16 cellular contexts compared by ENCODE assay signal in genomic region chr3:197468866-197469382, GRCh38.
A peak's percentile ranks its signal among the peaks of the same experiment; 100 is the strongest.
DNase-seq lines count a peak whose midpoint lies in the region; ATAC-seq and TF ChIP-seq lines count a peak whose summit lies in the region.
"Had no signal": no experiment of that assay in that cellular context is flagged by ENCODE, and none has a peak within 500 bp of the region (broad histone marks: within the 10 kb centered on the region; RNA-seq: fewer than 3 reads in every experiment).

No MANE protein-coding gene starts in this region.

- no peak overlapping the region for H2BK15ac ChIP-seq in mesenchymal stem cell (ENCODE audit: low read depth, poor library complexity, severe bottlenecking)

- H3K9me3 ChIP-seq in breast epithelium (no peaks in the 10 kb centered on the region), endodermal cell (ENCODE audit: control insufficient read depth, low read length) (no peaks in the 10 kb centered on the region), mesenchymal stem cell (ENCODE audit: control insufficient read depth, low read length) (no peaks in the 10 kb centered on the region)
- H3K9me3 ChIP-seq: thoracic aorta had no signal

- H2AFZ ChIP-seq in mesenchymal stem cell (ENCODE audit: low read depth, low read length) = no peak overlapping the region
- H2AFZ ChIP-seq: PC-9 had no signal

- no peaks in the 10 kb centered on the region for H3K36me3 ChIP-seq in breast epithelium
- H3K36me3 ChIP-seq in endodermal cell (ENCODE audit: control insufficient read depth, insufficient read depth, low read length) = no peaks in the 10 kb centered on the region
- H3K36me3 ChIP-seq in mesenchymal stem cell (ENCODE audit: control insufficient read depth in 1 of 2, insufficient read depth in 2 of 2, low read depth in 1 of 2, low read length in 2 of 2) = no peaks in the 10 kb centered on the region
- H3K36me3 ChIP-seq: thoracic aorta had no signal

- peak overlapping the region in 1 of 2 experiments; percentile 31 for H3K14ac ChIP-seq in mesenchymal stem cell (ENCODE audit: low read length in 2 of 2)

- WGBS in endodermal cell (ENCODE audit: insufficient coverage in 1 of 2, insufficient read length in 1 of 2), 2 experiments = 88% methylated on average over 5 of the region's 5 CpGs
- 78% methylated on average over 4 of the region's 5 CpGs for WGBS in mesenchymal stem cell

- H3K23ac ChIP-seq in mesenchymal stem cell (ENCODE audit: low read length in 2 of 2) = no peak overlapping the region

- H4K91ac ChIP-seq in mesenchymal stem cell (ENCODE audit: low read length) = peak overlapping the region; percentile 0

- no TSS peak for BruUV-seq in MCF 10A (replicated peaks; lab: Mats Ljungman, UMichigan)

- TF ChIP-seq POLR2A in breast epithelium (IDR thresholded peaks at IDR 0.05) = no peak

- H3K4me2 ChIP-seq in mesenchymal stem cell (ENCODE audit: low read length, poor library complexity, severe bottlenecking) = no peak overlapping the region
- H3K4me2 ChIP-seq: PC-9 had no signal

- H3K27me3 ChIP-seq in breast epithelium (no peaks in the 10 kb centered on the region), endodermal cell (ENCODE audit: control insufficient read depth, insufficient read depth, low read length, poor library complexity, severe bottlenecking) (no peaks in the 10 kb centered on the region), mesenchymal stem cell (ENCODE audit: control insufficient read depth in 1 of 2, insufficient read depth in 1 of 2, low read length in 2 of 2) (peaks cover 0 to 15% of the 10 kb centered on the region in 2 experiments)

- H3K27ac ChIP-seq in breast epithelium (peak overlapping the region in 1 of 2 donors; percentile 7), endodermal cell (ENCODE audit: low read depth, low read length) (no peak overlapping the region), mesenchymal stem cell (ENCODE audit: low read length, poor library complexity, severe bottlenecking) (peak overlapping the region; percentile 13)
- H3K27ac ChIP-seq: epithelial cell of prostate, PC-9, thoracic aorta had no signal

- peak overlapping the region; percentile 66 to 78 for H2BK12ac ChIP-seq in mesenchymal stem cell (ENCODE audit: low read length in 2 of 2)

- H4K8ac ChIP-seq in mesenchymal stem cell (ENCODE audit: low read length) = peak overlapping the region; percentile 1

- H3K4ac ChIP-seq in mesenchymal stem cell (ENCODE audit: low read depth in 1 of 2, low read length in 2 of 2) = peak overlapping the region in 1 of 2 experiments; percentile 17

- H3K9ac ChIP-seq in endodermal cell (ENCODE audit: extremely low read depth, low read length, poor library complexity, severe bottlenecking) = no peak overlapping the region
- no peak overlapping the region for H3K9ac ChIP-seq in mesenchymal stem cell (ENCODE audit: low read length)

- H2BK120ac ChIP-seq in mesenchymal stem cell (ENCODE audit: low read depth, low read length) = no peak overlapping the region

- H3K36me3 Mint-ChIP-seq in MCF 10A (ENCODE audit: insufficient read depth, unreplicated experiment) = no peaks in the 10 kb centered on the region
- no peaks in the 10 kb centered on the region for H3K36me3 Mint-ChIP-seq in endodermal cell (ENCODE audit: low read depth)
- no peaks in the 10 kb centered on the region for H3K36me3 Mint-ChIP-seq in activated T-helper 17 cell treated with anti-CD3 and anti-CD28 coated beads, Interleukin-2, amount 50 U/mL, for 72 hours (ENCODE audit: low read depth)
- H3K36me3 Mint-ChIP-seq in activated CD4-positive, alpha-beta memory T cell treated with anti-CD3 and anti-CD28 coated beads, Interleukin-2, amount 10 ng/mL, durations not matched to agents 7 days and 5 days (ENCODE audit: low read depth) = no peaks in the 10 kb centered on the region

- H3K18ac ChIP-seq in mesenchymal stem cell (ENCODE audit: low read depth in 1 of 2, low read length in 2 of 2) = peak overlapping the region; percentile 0 to 68

- peaks cover 0 to 5% of the 10 kb centered on the region in 2 donors for H3K4me1 ChIP-seq in breast epithelium
- H3K4me1 ChIP-seq in endodermal cell (ENCODE audit: control insufficient read depth, insufficient read depth, low read length) = peaks cover 25% of the 10 kb centered on the region
- peaks cover 25% of the 10 kb centered on the region for H3K4me1 ChIP-seq in mesenchymal stem cell (ENCODE audit: control insufficient read depth, insufficient read depth, low read depth, low read length)

- H3K4me3 ChIP-seq in breast epithelium = no peak overlapping the region
- H3K4me3 ChIP-seq in endodermal cell (ENCODE audit: low read length) = no peak overlapping the region
- no peak overlapping the region for H3K4me3 ChIP-seq in mesenchymal stem cell (ENCODE audit: insufficient read depth in 1 of 2, low read depth in 1 of 2, low read length in 2 of 2)
- H3K4me3 ChIP-seq: PC-9, thoracic aorta had no signal

- H3K9me3 Mint-ChIP-seq in MCF 10A (ENCODE audit: unreplicated experiment) (no peaks in the 10 kb centered on the region), endodermal cell (no peaks in the 10 kb centered on the region)
- no peaks in the 10 kb centered on the region for H3K9me3 Mint-ChIP-seq in activated T-helper 17 cell treated with anti-CD3 and anti-CD28 coated beads, Interleukin-2, amount 50 U/mL, for 72 hours
- H3K9me3 Mint-ChIP-seq in activated CD4-positive, alpha-beta memory T cell treated with anti-CD3 and anti-CD28 coated beads, Interleukin-2, amount 10 ng/mL, durations not matched to agents 7 days and 5 days = no peaks in the 10 kb centered on the region
- H3K9me3 Mint-ChIP-seq: activated T-helper 1 cell treated with anti-CD3 and anti-CD28 coated beads, Interleukin-12 subunit alpha, Interleukin-12 subunit beta, Interleukin-2, Interleukin-4 antibody, amounts not matched to agents 30 ng/mL and 10 ng/mL and 1 ng/mL, durations not matched to agents 14 hours and 24 hours and 36 hours had no signal

- intact Hi-C loops in MCF 10A (cut with micrococcal nuclease) = no loop called here
- intact Hi-C loops in breast epithelium (cut with DNase I; ENCODE audit: low total_unique reads) = no loop called here

- CTCF ChIA-PET in MCF 10A (lab: Yijun Ruan, JAX) = interaction anchor here (1.1 to 1.3 kb wide), 2 partner anchors 41 to 129 kb away, joined by 4 read pairs; no protein-coding TSS in a partner anchor
- CTCF ChIA-PET in activated CD4-positive, alpha-beta memory T cell treated with anti-CD3 and anti-CD28 coated beads, Interleukin-2, amount 10 ng/mL, durations not matched to agents 7 days and 5 days (lab: Charles Lee) = no interaction called here

- H3K27ac Mint-ChIP-seq in MCF 10A (ENCODE audit: low read depth, unreplicated experiment) (no peak overlapping the region), endodermal cell (peak overlapping the region; percentile 6)
- H3K27ac Mint-ChIP-seq in activated T-helper 17 cell treated with anti-CD3 and anti-CD28 coated beads, Interleukin-2, amount 50 U/mL, for 72 hours = no peak overlapping the region
- no peak overlapping the region for H3K27ac Mint-ChIP-seq in activated CD4-positive, alpha-beta memory T cell treated with anti-CD3 and anti-CD28 coated beads, Interleukin-2, amount 10 ng/mL, durations not matched to agents 7 days and 5 days
- H3K27ac Mint-ChIP-seq: activated T-helper 1 cell treated with anti-CD3 and anti-CD28 coated beads, Interleukin-12 subunit alpha, Interleukin-12 subunit beta, Interleukin-2, Interleukin-4 antibody, amounts not matched to agents 30 ng/mL and 10 ng/mL and 1 ng/mL, durations not matched to agents 14 hours and 24 hours and 36 hours had no signal

- H2BK5ac ChIP-seq in mesenchymal stem cell (ENCODE audit: low read depth, low read length, poor library complexity, severe bottlenecking) = no peak overlapping the region

- no peak for ATAC-seq in activated T-helper 17 cell treated with anti-CD3 and anti-CD28 coated beads, Interleukin-2, amount 50 U/mL, for 72 hours (replicated peaks)

- H3K4me1 Mint-ChIP-seq in MCF 10A (ENCODE audit: insufficient read depth, unreplicated experiment) (peaks cover 16% of the 10 kb centered on the region), endodermal cell (peaks cover 64% of the 10 kb centered on the region)
- H3K4me1 Mint-ChIP-seq in activated T-helper 17 cell treated with anti-CD3 and anti-CD28 coated beads, Interleukin-2, amount 50 U/mL, for 72 hours = no peaks in the 10 kb centered on the region
- H3K4me1 Mint-ChIP-seq in activated CD4-positive, alpha-beta memory T cell treated with anti-CD3 and anti-CD28 coated beads, Interleukin-2, amount 10 ng/mL, durations not matched to agents 7 days and 5 days = no peaks in the 10 kb centered on the region

- H2AK5ac ChIP-seq in mesenchymal stem cell (ENCODE audit: low read length, severe bottlenecking) = peak overlapping the region; percentile 20

- DNase-seq in MCF 10A (ENCODE audit: unreplicated experiment) (peak; percentile 22), breast epithelium (ENCODE audit: low spot score in 2 of 2) (no peak), endodermal cell (peak; percentile 53), mesenchymal stem cell (peak; percentile 86), OCI-M1 (lab: John Stamatoyannopoulos, UW) (no peak), NCI-H146 (lab: John Stamatoyannopoulos, UW) (no peak)
- DNase-seq in activated CD4-positive, alpha-beta memory T cell treated with anti-CD3 and anti-CD28 coated beads, Interleukin-2, amount 10 ng/mL, durations not matched to agents 7 days and 5 days = no peak
- DNase-seq: activated CD4-positive, alpha-beta T cell treated with anti-CD3 and anti-CD28 coated beads for 48 hours; NCI-H1092; NCI-H345; T-helper 1 cell had no signal

- POLR2A ChIA-PET in MCF 10A (lab: Yijun Ruan, JAX) = no interaction called here
- POLR2A ChIA-PET in activated CD4-positive, alpha-beta memory T cell treated with anti-CD3 and anti-CD28 coated beads, Interleukin-2, amount 10 ng/mL, durations not matched to agents 7 days and 5 days (lab: Charles Lee) = no interaction called here

- H3K4me3 Mint-ChIP-seq in MCF 10A (ENCODE audit: unreplicated experiment) = no peak overlapping the region
- H3K4me3 Mint-ChIP-seq in endodermal cell = no peak overlapping the region
- H3K4me3 Mint-ChIP-seq in activated T-helper 17 cell treated with anti-CD3 and anti-CD28 coated beads, Interleukin-2, amount 50 U/mL, for 72 hours = no peak overlapping the region
- H3K4me3 Mint-ChIP-seq in activated CD4-positive, alpha-beta memory T cell treated with anti-CD3 and anti-CD28 coated beads, Interleukin-2, amount 10 ng/mL, durations not matched to agents 7 days and 5 days = no peak overlapping the region
- H3K4me3 Mint-ChIP-seq: activated T-helper 1 cell treated with anti-CD3 and anti-CD28 coated beads, Interleukin-12 subunit alpha, Interleukin-12 subunit beta, Interleukin-2, Interleukin-4 antibody, amounts not matched to agents 30 ng/mL and 10 ng/mL and 1 ng/mL, durations not matched to agents 14 hours and 24 hours and 36 hours had no signal

- no peaks in the 10 kb centered on the region for H3K79me1 ChIP-seq in mesenchymal stem cell (replicated peaks; ENCODE audit: low read length, poor library complexity, severe bottlenecking)

- TF ChIP-seq CTCF in MCF 10A (IDR thresholded peaks at IDR 0.05; ENCODE audit: unreplicated experiment) (no peak), breast epithelium (IDR thresholded peaks at IDR 0.05) (no peak), endodermal cell (conservative IDR thresholded peaks at IDR 0.05) (no peak)

- H3K27me3 Mint-ChIP-seq in MCF 10A (ENCODE audit: insufficient read depth, unreplicated experiment) (no peaks in the 10 kb centered on the region), endodermal cell (ENCODE audit: insufficient read depth) (no peaks in the 10 kb centered on the region)
- H3K27me3 Mint-ChIP-seq in activated T-helper 17 cell treated with anti-CD3 and anti-CD28 coated beads, Interleukin-2, amount 50 U/mL, for 72 hours = peaks cover 27% of the 10 kb centered on the region
- peaks cover 64% of the 10 kb centered on the region for H3K27me3 Mint-ChIP-seq in activated CD4-positive, alpha-beta memory T cell treated with anti-CD3 and anti-CD28 coated beads, Interleukin-2, amount 10 ng/mL, durations not matched to agents 7 days and 5 days

Comparison
In these comparisons a context has a peak if more than half of its experiments do, and no peak if none do; other contexts are left out.
1. DNase-seq: peak in MCF 10A (single experiment), endodermal cell (single experiment) and mesenchymal stem cell (single experiment); none in breast epithelium (0 of 2), OCI-M1 (single experiment), activated CD4-positive, alpha-beta memory T cell treated with anti-CD3 and anti-CD28 coated beads, Interleukin-2, amount 10 ng/mL, durations not matched to agents 7 days and 5 days (single experiment) and NCI-H146 (single experiment).